ENCODE assay signal across 22 cellular contexts in the genomic region with DNA sequence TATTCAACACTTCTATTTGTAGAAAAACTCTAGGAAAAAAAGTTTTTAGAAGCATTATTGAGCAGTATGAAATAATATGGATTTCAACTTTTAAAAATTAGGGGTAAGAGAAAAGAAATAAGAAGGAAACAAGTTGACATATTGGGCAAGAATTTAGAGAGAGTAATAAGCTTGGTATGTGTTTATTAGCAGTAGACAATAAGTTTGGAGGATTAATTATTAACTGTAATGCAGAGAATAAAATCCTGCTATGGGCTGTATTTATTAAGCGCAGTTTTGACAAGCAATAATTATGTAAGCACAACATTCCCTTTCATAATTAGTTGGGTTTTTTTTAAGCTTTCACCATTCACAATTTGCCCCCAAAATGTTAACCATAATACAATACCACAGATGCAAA.
"Had no signal": no experiment of that assay in that cellular context is flagged by ENCODE, and none has a peak within 500 bp of the region (broad histone marks: within the 10 kb centered on the region; RNA-seq: fewer than 3 reads in every experiment).

No MANE protein-coding gene starts in this region.

- H3K27me3 ChIP-seq: breast epithelium, spleen, vagina had no signal

- H2AFZ ChIP-seq: parathyroid adenoma had no signal

- H3K27ac ChIP-seq: breast epithelium, left ventricle myocardium inferior, parathyroid adenoma, thoracic aorta, vagina had no signal

- FAIRE-seq: astrocyte had no signal

- DNase-seq: activated B cell treated with CpG ODN at 0.5 μM for 24 hours; activated CD4-positive, alpha-beta T cell treated with anti-CD3 and anti-CD28 coated beads for 36 hours; activated CD4-positive, alpha-beta T cell treated with anti-CD3 and anti-CD28 coated beads, Interleukin-2, amount 50 U/mL, for 4 hours; activated CD8-positive, alpha-beta memory T cell treated with anti-CD3 and anti-CD28 coated beads for 24 hours; activated CD8-positive, alpha-beta memory T cell treated with anti-CD3 and anti-CD28 coated beads, Interleukin-2, amount 50 U/mL, for 4 hours; activated naive CD4-positive, alpha-beta T cell; activated naive CD8-positive, alpha-beta T cell treated with anti-CD3 and anti-CD28 coated beads for 36 hours; activated T-cell treated with anti-CD3 and anti-CD28 coated beads, Interleukin-2, amount 50 U/mL, for 4 hours; cerebellar nuclear complex; cortex of kidney; effector CD4-positive, alpha-beta T cell; erythroblast; left ventricle myocardium inferior; spleen; stimulated activated CD4-positive, alpha-beta T cell treated with anti-CD3 and anti-CD28 coated beads, Interleukin-4, amount 100 ng/mL, for 1 hour; stimulated activated naive CD4-positive, alpha-beta T cell; T-helper 17 cell had no signal

- H3K4me1 ChIP-seq: breast epithelium, parathyroid adenoma had no signal

- H3K36me3 ChIP-seq: breast epithelium, left ventricle myocardium inferior, spleen, thoracic aorta, vagina had no signal

- ATAC-seq: activated CD4-positive, alpha-beta T cell treated with anti-CD3 and anti-CD28 coated beads for 36 hours; activated T-cell treated with anti-CD3 and anti-CD28 coated beads, Interleukin-2, amount 50 U/mL, for 4 hours; T-helper 17 cell had no signal

- H3K4me3 ChIP-seq: breast epithelium, left ventricle myocardium inferior, spleen, thoracic aorta, vagina had no signal

- H3K79me2 ChIP-seq: parathyroid adenoma had no signal

- H3K9me3 ChIP-seq: breast epithelium, left ventricle myocardium inferior, spleen, thoracic aorta, vagina had no signal

- H3K9ac ChIP-seq: parathyroid adenoma had no signal
